8 cellular contexts compared by ENCODE assay signal in the genomic region with DNA sequence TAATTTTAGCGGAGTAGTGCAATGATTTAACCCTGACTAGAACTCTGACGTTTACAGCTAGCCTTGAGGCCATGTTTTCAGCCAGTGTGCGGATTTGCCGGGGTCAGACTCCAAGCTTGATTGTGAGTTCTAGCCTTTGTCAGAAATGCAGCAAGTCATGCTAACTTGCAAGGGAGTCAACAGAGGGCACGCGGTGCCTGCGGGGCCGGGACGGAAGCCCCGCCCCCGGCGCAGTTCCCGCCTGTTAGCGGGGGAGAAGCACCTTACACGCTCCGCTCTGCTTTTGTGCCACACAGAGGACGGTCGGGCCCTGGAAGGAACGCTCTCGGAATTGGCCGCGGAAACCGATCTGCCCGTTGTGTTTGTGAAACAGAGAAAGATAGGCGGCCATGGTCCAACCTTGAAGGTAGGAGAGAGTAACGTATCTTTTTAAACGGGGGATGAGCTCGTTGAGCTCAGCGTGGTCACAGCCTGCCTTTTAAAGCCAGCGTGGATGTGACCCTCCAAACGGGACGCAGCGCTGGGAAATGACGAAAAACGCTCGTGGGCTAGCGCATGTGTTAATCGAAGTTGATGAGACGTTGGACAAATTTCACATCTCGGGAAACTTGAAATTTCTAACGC. TPM values are rescaled to one million over a fixed set of nuclear protein-coding genes. Genes with fewer than 3 reads are reported as not detected.
DNase-seq lines count a peak whose midpoint lies in the region; ATAC-seq and TF ChIP-seq lines count a peak whose summit lies in the region.

No MANE protein-coding gene starts in this region.

- TF ChIP-seq CTCF in AG09319 (IDR thresholded peaks at IDR 0.05; ENCODE audit: low read depth, low read length), result no peak
- TF ChIP-seq CTCF in choroid plexus epithelial cell (conservative IDR thresholded peaks at IDR 0.05; ENCODE audit: low read depth, low read length), result no peak

- ATAC-seq in GM19043 (IDR thresholded peaks at IDR 0.05; ENCODE audit: low read depth, unreplicated experiment), result peak; percentile 53
- peak; percentile 42 for ATAC-seq in HG03378 (IDR thresholded peaks at IDR 0.05; ENCODE audit: unreplicated experiment)

- H3K4me3 ChIP-seq in choroid plexus epithelial cell (ENCODE audit: low read depth, low read length), result peak overlapping the region; percentile 75

- DNase-seq in AG09319 (ENCODE audit: extremely low read depth, low read depth), result peak; percentile 62
- peak; percentile 88 for DNase-seq in NCI-H460 (ENCODE audit: extremely low read depth, low read depth)
- DNase-seq in activated CD4-positive, alpha-beta T cell treated with anti-CD3 and anti-CD28 coated beads for 24 hours (ENCODE audit: low read depth in 2 of 2), result peak; percentile 70 to 76
- DNase-seq in choroid plexus epithelial cell (ENCODE audit: low read depth), result peak; percentile 81
- peak; percentile 91 for DNase-seq in kidney tubule cell (ENCODE audit: low spot score)
- DNase-seq in stimulated activated CD4-positive, alpha-beta T cell treated with anti-CD3 and anti-CD28 coated beads, Interleukin-1b, Interleukin-23, amount 100 ng/mL, for 4 hours (ENCODE audit: low read depth in 2 of 2), result peak; percentile 78

RNA-seq across cellular contexts. Expression of a gene that starts 14.8 kb away (rescaled TPM):
- total RNA-seq in NCI-H460 (2014; rRNA removed; shearing (Covaris generic)), result 19.0 and 21.1 TPM in 2 replicates
- polyA plus RNA-seq in NCI-H460 (2014; cell fraction: nucleus; rRNA removed), result 31.4 and 42.3 TPM in 2 replicates

Comparison
In these comparisons a context has a peak if more than half of its experiments do, and no peak if none do; other contexts are left out.
1. Peak in every context shown above with its lines: DNase-seq, ATAC-seq and H3K4me3 ChIP-seq.